1 cellular context compared by ENCODE assay signal in genomic region chr2:96205238-96205637, GRCh38.
A peak's percentile ranks its signal among the peaks of the same experiment; 100 is the strongest.
TF ChIP-seq lines count a peak whose summit lies in the region.

No MANE protein-coding gene starts in this region.

TF ChIP-seq in HepG2, 621 proteins besides CTCF, POLR2A, EP300 and RAD21:
- TF ChIP-seq ZBTB14 (CRISPR knock-in tag; IDR thresholded peaks at IDR 0.05): 0 out of 2 replicates have a peak, but pooled peaks have one; percentile 13
- no peak for TF ChIP-seq AKNA (CRISPR knock-in tag; IDR thresholded peaks at IDR 0.05; ENCODE audit: borderline replicate concordance)
- TF ChIP-seq ZFP90 (CRISPR knock-in tag; IDR thresholded peaks at IDR 0.05; ENCODE audit: borderline replicate concordance): 0 out of 2 replicates have a peak, but pooled peaks have one; percentile 52
